17 cellular contexts compared by ENCODE assay signal in the genomic region with DNA sequence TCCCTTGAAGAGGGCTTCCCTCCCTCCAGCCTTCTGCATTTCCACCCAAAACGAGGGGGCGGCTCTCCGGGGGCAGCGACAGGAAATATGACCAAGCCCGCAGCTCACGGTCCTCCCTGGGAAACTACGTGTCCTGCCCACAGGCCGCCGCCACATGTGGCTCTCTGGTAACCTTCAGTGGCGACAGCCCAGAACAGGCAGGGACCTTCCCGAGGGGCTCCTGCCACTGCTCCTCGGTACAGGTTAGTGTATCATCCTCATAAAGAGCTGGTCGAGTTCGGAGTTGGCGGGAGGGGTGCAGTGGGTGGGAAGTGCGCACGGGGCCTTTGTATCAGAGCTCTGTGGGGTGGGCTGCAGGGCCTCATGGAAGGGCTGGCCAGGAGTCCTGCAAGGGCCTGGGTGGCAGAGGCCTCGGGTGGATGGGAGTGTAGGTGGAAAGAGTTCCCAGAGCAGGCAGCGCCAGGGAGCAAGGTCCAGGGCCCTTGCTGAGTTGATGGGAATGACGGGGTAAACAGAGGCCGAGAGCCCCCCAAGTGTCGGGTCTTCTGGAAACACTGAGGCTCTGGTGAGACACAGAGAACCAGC.
DNase-seq lines count a peak whose midpoint lies in the region; ATAC-seq and TF ChIP-seq lines count a peak whose summit lies in the region.
"Had no signal": no experiment of that assay in that cellular context is flagged by ENCODE, and none has a peak within 500 bp of the region (broad histone marks: within the 10 kb centered on the region; RNA-seq: fewer than 3 reads in every experiment).

No MANE protein-coding gene starts in this region.

- TF ChIP-seq POLR2A in NB4 (IDR thresholded peaks at IDR 0.05; ENCODE audit: extremely low read depth, insufficient read length): no peak
- no peak for TF ChIP-seq POLR2A in spleen (IDR thresholded peaks at IDR 0.05)
- no peak for TF ChIP-seq POLR2A in testis (IDR thresholded peaks at IDR 0.05)

- peaks cover 12% of the 10 kb centered on the region for H3K27me3 ChIP-seq in lower lobe of right lung (ENCODE audit: low read depth)
- H3K27me3 ChIP-seq in spleen (replicated peaks in 1 of 7): peaks cover 0 to 23% (median 0%) of the 10 kb centered on the region in 7 donors
- no peaks in the 10 kb centered on the region for H3K27me3 ChIP-seq in testis
- H3K27me3 ChIP-seq: BE2C had no signal

- ATAC-seq in lower lobe of right lung: no peak
- no peak for ATAC-seq in HG03432 (IDR thresholded peaks at IDR 0.05; ENCODE audit: unreplicated experiment)
- ATAC-seq: HCT116 had no signal

- WGBS in spleen, 5 donors: 64 to 73% (median 67%) methylated on average over 22 of the region's 22 CpGs
- WGBS in testis, 2 donors: 86 to 89% methylated on average over 20 to 22 of the region's 22 CpGs

- no peaks in the 10 kb centered on the region for H3K4me1 ChIP-seq in lower lobe of right lung
- H3K4me1 ChIP-seq in spleen: no peaks in the 10 kb centered on the region
- no peaks in the 10 kb centered on the region for H3K4me1 ChIP-seq in testis
- H3K4me1 ChIP-seq: BE2C had no signal

- peak; percentile 20 for DNase-seq in NB4 (ENCODE audit: low read depth)
- peak; percentile 42 for DNase-seq in lower lobe of right lung
- DNase-seq in spleen: peak; percentile 66
- no peak for DNase-seq in activated CD4-positive, alpha-beta T cell treated with anti-CD3 and anti-CD28 coated beads for 1 hour
- DNase-seq in testis: no peak
- DNase-seq: ACHN; BE2C; CD4-positive, alpha-beta memory T cell; DMS153; DMS79; GDM1; GOT3; H7; HFFc6 had no signal

- H3K4me3 ChIP-seq in NB4 (ENCODE audit: low read depth, low read length) (no peak overlapping the region), lower lobe of right lung (no peak overlapping the region), spleen (no peak overlapping the region), testis (no peak overlapping the region)

- no peak overlapping the region for H3K27ac ChIP-seq in lower lobe of right lung
- no peak overlapping the region for H3K27ac ChIP-seq in spleen
- no peak overlapping the region for H3K27ac ChIP-seq in testis
- H3K27ac ChIP-seq: HL-60 had no signal

- H3K36me3 ChIP-seq in lower lobe of right lung: no peaks in the 10 kb centered on the region
- no peaks in the 10 kb centered on the region for H3K36me3 ChIP-seq in spleen
- H3K36me3 ChIP-seq in testis (ENCODE audit: low read depth, missing control alignments): no peaks in the 10 kb centered on the region
- H3K36me3 ChIP-seq: BE2C had no signal

- no peak for TF ChIP-seq CTCF in NB4 (IDR thresholded peaks at IDR 0.05; ENCODE audit: low read depth, low read length)
- no peak for TF ChIP-seq CTCF in lower lobe of right lung (IDR thresholded peaks at IDR 0.05)
- no peak for TF ChIP-seq CTCF in spleen (IDR thresholded peaks at IDR 0.05 in 8 of 11, conservative IDR thresholded peaks at IDR 0.05 in 3 of 11)
- TF ChIP-seq CTCF in testis (IDR thresholded peaks at IDR 0.05): no peak

- H3K9me3 ChIP-seq in lower lobe of right lung (no peaks in the 10 kb centered on the region), spleen (no peaks in the 10 kb centered on the region), testis (no peaks in the 10 kb centered on the region)
- H3K9me3 ChIP-seq: BE2C had no signal

- intact Hi-C loops in lower lobe of right lung (cut with DNase I): no loop called here
- intact Hi-C loops in spleen (cut with DNase I; ENCODE audit: low total_unique reads): no loop called here
- intact Hi-C loops in testis (cut with DNase I; ENCODE audit: low total_unique reads): no loop called here

Comparison
In these comparisons a context has a peak if more than half of its experiments do, and no peak if none do; other contexts are left out.
1. DNase-seq: peak in NB4 (single experiment), lower lobe of right lung (single experiment) and spleen (single experiment); none in activated CD4-positive, alpha-beta T cell treated with anti-CD3 and anti-CD28 coated beads for 1 hour (single experiment) and testis (single experiment).